ENCODE assay signal across 11 cellular contexts in genomic region chr17:1511756-1512321, GRCh38. TPM values are rescaled to one million over a fixed set of nuclear protein-coding genes. Genes with fewer than 3 reads are reported as not detected.
A peak's percentile ranks its signal among the peaks of the same experiment; 100 is the strongest.
DNase-seq lines count a peak whose midpoint lies in the region; ATAC-seq, FAIRE-seq and TF ChIP-seq lines count a peak whose summit lies in the region.
"Had no signal": no experiment of that assay in that cellular context is flagged by ENCODE, and none has a peak within 500 bp of the region (broad histone marks: within the 10 kb centered on the region; RNA-seq: fewer than 3 reads in every experiment).

No MANE protein-coding gene starts in this region.

- H3K9me3 ChIP-seq in endothelial cell of umbilical vein (replicated peaks; ENCODE audit: control insufficient read depth, insufficient read depth, low read length) (no peaks in the 10 kb centered on the region), mesenchymal stem cell (ENCODE audit: control insufficient read depth, low read length) (no peaks in the 10 kb centered on the region), thoracic aorta (no peaks in the 10 kb centered on the region)

- H2BK12ac ChIP-seq in mesenchymal stem cell (ENCODE audit: low read length in 2 of 2) = no peak overlapping the region

- no peak overlapping the region for H4K91ac ChIP-seq in mesenchymal stem cell (ENCODE audit: low read length)

- no peak overlapping the region for H3K4ac ChIP-seq in mesenchymal stem cell (ENCODE audit: low read depth in 1 of 2, low read length in 2 of 2)

- DNase-seq in NCI-H446 treated with DMSO at 0.1 percent for 48 hours (lab: John Stamatoyannopoulos, UW) (peak; percentile 36), endothelial cell of umbilical vein (ENCODE audit: low read depth, low spot score) (peak; percentile 49), mesenchymal stem cell (no peak), thoracic aorta (ENCODE audit: low spot score) (no peak), islet precursor cell (no peak), H4 (ENCODE audit: low spot score) (no peak), NCI-H774 (lab: John Stamatoyannopoulos, UW) (no peak)
- DNase-seq: amniotic stem cell; NK-92 treated with Interleukin-12 subunit alpha and Interleukin-12 subunit beta, amount 100 ng/mL, for 24 hours; stimulated activated CD4-positive, alpha-beta T cell treated with anti-CD3 and anti-CD28 coated beads, Interleukin-15, amount 100 ng/mL, for 24 hours had no signal

- H3K9me1 ChIP-seq in endothelial cell of umbilical vein (replicated peaks; ENCODE audit: control insufficient read depth, extremely low read depth, insufficient read depth, low read length) = no peaks in the 10 kb centered on the region

- H3K79me1 ChIP-seq in mesenchymal stem cell (replicated peaks; ENCODE audit: low read length, poor library complexity, severe bottlenecking) = peaks cover 29% of the 10 kb centered on the region

- no peak overlapping the region for H3K23ac ChIP-seq in mesenchymal stem cell (ENCODE audit: low read length in 2 of 2)

- H3K9ac ChIP-seq in endothelial cell of umbilical vein (replicated peaks; ENCODE audit: extremely low read depth, insufficient read depth, low read length) = peak overlapping the region; percentile 4
- peak overlapping the region; percentile 46 for H3K9ac ChIP-seq in mesenchymal stem cell (ENCODE audit: low read length)

- H3K79me2 ChIP-seq in endothelial cell of umbilical vein (ENCODE audit: control insufficient read depth, insufficient read depth, low read length) = peaks cover under 1% of the 10 kb centered on the region

- POLR2A ChIA-PET in endothelial cell of umbilical vein (lab: Charles Lee) = interaction anchor here (1.3 kb wide), 1 partner anchor 20 kb away, joined by 4 read pairs; no protein-coding TSS in a partner anchor

- dilution Hi-C loops in endothelial cell of umbilical vein (cut with MboI; ENCODE audit: extremely low pct_ligation_motif_present, low sequenced_read_pairs) = no loop called here

- no TSS peak for BruUV-seq in endothelial cell of umbilical vein (replicated peaks; lab: Mats Ljungman, UMichigan)

- H3K4me3 ChIP-seq in endothelial cell of umbilical vein (replicated peaks in 1 of 3; ENCODE audit: insufficient read depth in 1 of 3, low read depth in 1 of 3, low read length in 3 of 3) (no peak overlapping the region), mesenchymal stem cell (ENCODE audit: insufficient read depth in 1 of 2, low read depth in 1 of 2, low read length in 2 of 2) (peak overlapping the region in 1 of 2 experiments; percentile 23), thoracic aorta (no peak overlapping the region)

- H3K4me2 ChIP-seq in endothelial cell of umbilical vein (ENCODE audit: insufficient read depth, low read length) (peak overlapping the region; percentile 20), mesenchymal stem cell (ENCODE audit: low read length, poor library complexity, severe bottlenecking) (no peak overlapping the region)

- 88% methylated on average over 7 of the region's 7 CpGs for WGBS in mesenchymal stem cell

- peak overlapping the region; percentile 43 for H4K8ac ChIP-seq in mesenchymal stem cell (ENCODE audit: low read length)

- no peak for TF ChIP-seq POLR2A in endothelial cell of umbilical vein (IDR thresholded peaks at IDR 0.05; ENCODE audit: low read depth, low read length)

- H3K18ac ChIP-seq in mesenchymal stem cell (ENCODE audit: low read depth in 1 of 2, low read length in 2 of 2) = no peak overlapping the region

- FAIRE-seq in endothelial cell of umbilical vein (lab: Jason Lieb, UNC) = peak; percentile 77

- H2AK5ac ChIP-seq in mesenchymal stem cell (ENCODE audit: low read length, severe bottlenecking) = no peak overlapping the region

- CTCF ChIA-PET in endothelial cell of umbilical vein (lab: Charles Lee) = interaction anchor here (0.9 to 3.4 kb wide), 9 partner anchors 13 to 252 kb away, joined by 3 to 33 read pairs (median 3); partner anchors contain the start of gene MYO1C

- no peak for TF ChIP-seq CTCF in endothelial cell of umbilical vein (IDR thresholded peaks at IDR 0.05; ENCODE audit: extremely low read depth in 1 of 2, insufficient read depth in 1 of 2, low read depth in 1 of 2, low read length in 2 of 2)
- no peak for TF ChIP-seq CTCF in thoracic aorta (IDR thresholded peaks at IDR 0.05)

- H3K27me3 ChIP-seq in endothelial cell of umbilical vein (ENCODE audit: control insufficient read depth in 2 of 2, insufficient read depth in 2 of 2, low read length in 2 of 2) (no peaks in the 10 kb centered on the region), mesenchymal stem cell (ENCODE audit: control insufficient read depth in 1 of 2, insufficient read depth in 1 of 2, low read length in 2 of 2) (no peaks in the 10 kb centered on the region), thoracic aorta (replicated peaks; ENCODE audit: insufficient read depth) (no peaks in the 10 kb centered on the region)

- H3K14ac ChIP-seq in mesenchymal stem cell (ENCODE audit: low read length in 2 of 2) = no peak overlapping the region

- H2AFZ ChIP-seq in endothelial cell of umbilical vein (ENCODE audit: low read depth, low read length) (peak overlapping the region; percentile 9), mesenchymal stem cell (ENCODE audit: low read depth, low read length) (no peak overlapping the region)

- no peak overlapping the region for H2BK120ac ChIP-seq in mesenchymal stem cell (ENCODE audit: low read depth, low read length)

- no peak overlapping the region for H2BK15ac ChIP-seq in mesenchymal stem cell (ENCODE audit: low read depth, poor library complexity, severe bottlenecking)

- H3K4me1 ChIP-seq in endothelial cell of umbilical vein (ENCODE audit: control insufficient read depth, extremely low read depth, insufficient read depth, low read length) = peaks cover 35% of the 10 kb centered on the region
- peaks cover 3% of the 10 kb centered on the region for H3K4me1 ChIP-seq in mesenchymal stem cell (ENCODE audit: control insufficient read depth, insufficient read depth, low read depth, low read length)
- peaks cover 22 to 44% of the 10 kb centered on the region in 2 donors for H3K4me1 ChIP-seq in thoracic aorta (ENCODE audit: control insufficient read depth in 1 of 2, low read depth in 2 of 2)

- no peaks in the 10 kb centered on the region for H4K20me1 ChIP-seq in endothelial cell of umbilical vein (replicated peaks; ENCODE audit: control insufficient read depth, extremely low read depth, insufficient read depth, low read length)

- H2BK5ac ChIP-seq in mesenchymal stem cell (ENCODE audit: low read depth, low read length, poor library complexity, severe bottlenecking) = no peak overlapping the region

- H3K36me3 ChIP-seq in endothelial cell of umbilical vein (ENCODE audit: control insufficient read depth in 2 of 2, extremely low read depth in 1 of 2, insufficient read depth in 2 of 2, low read length in 2 of 2) = peaks cover 0 to 21% of the 10 kb centered on the region in 2 experiments
- H3K36me3 ChIP-seq in mesenchymal stem cell (ENCODE audit: control insufficient read depth in 1 of 2, insufficient read depth in 2 of 2, low read depth in 1 of 2, low read length in 2 of 2) = peaks cover 31 to 45% of the 10 kb centered on the region in 2 experiments
- H3K36me3 ChIP-seq in thoracic aorta = peaks cover 28% of the 10 kb centered on the region

- intact Hi-C loops in endothelial cell of umbilical vein (cut with micrococcal nuclease) = loop anchor here (1.0 kb wide), 1 partner anchor 19 kb away; no protein-coding TSS in a partner anchor

- H3K27ac ChIP-seq in endothelial cell of umbilical vein (ENCODE audit: insufficient read depth, low read depth, low read length) (peak overlapping the region; percentile 34), mesenchymal stem cell (ENCODE audit: low read length, poor library complexity, severe bottlenecking) (no peak overlapping the region), thoracic aorta (peak overlapping the region; percentile 72 to 81)

- ATAC-seq in thoracic aorta (ENCODE audit: insufficient number of reproducible peaks, low FRiP score, low read depth) (peak; percentile 15), HG02970 (IDR thresholded peaks at IDR 0.05; ENCODE audit: low FRiP score, unreplicated experiment) (no peak)

RNA-seq across cellular contexts. Expression of gene INPP5K, which starts 4.6 kb away (rescaled TPM):
- total RNA-seq in endothelial cell of umbilical vein (41.3 and 44.2 TPM in 2 replicates), thoracic aorta (10 to 100 TPM; 78.7 to 95.3 TPM)
- polyA plus RNA-seq in endothelial cell of umbilical vein = 53.8 and 54.1 TPM in 2 replicates
- polyA plus RNA-seq in endothelial cell of umbilical vein (2011; cell fraction: cytosol; rRNA removed) = 30.0 and 33.1 TPM in 2 replicates
- polyA plus RNA-seq in endothelial cell of umbilical vein (2011; cell fraction: nucleus; rRNA removed) = 49.9 and 59.3 TPM in 2 replicates
- 31.5 and 37.8 TPM in 2 replicates for polyA plus RNA-seq in endothelial cell of umbilical vein (2012)
- 74.5 and 93.9 TPM in 2 replicates for polyA minus RNA-seq in endothelial cell of umbilical vein
- 28.6 TPM for polyA minus RNA-seq in endothelial cell of umbilical vein (2011; cell fraction: cytosol; rRNA and poly(A)+ RNA removed)
- 34.6 and 44.4 TPM in 2 replicates for polyA minus RNA-seq in endothelial cell of umbilical vein (2011; cell fraction: nucleus; rRNA and poly(A)+ RNA removed)
- 18.7 TPM for polyA plus RNA-seq in mesenchymal stem cell (2013, experiment 1 of 2)
- polyA plus RNA-seq in mesenchymal stem cell (2013, experiment 2 of 2) = 20.5 TPM
- 34.1 and 47.0 TPM in 2 replicates for total RNA-seq in H4 (2014; rRNA removed; shearing (Covaris generic))

RNA-seq across cellular contexts. Expression of gene MYO1C, which starts 19.4 kb away (rescaled TPM):
- 195 and 206 TPM in 2 replicates for total RNA-seq in endothelial cell of umbilical vein
- polyA plus RNA-seq in endothelial cell of umbilical vein = 141 and 145 TPM in 2 replicates
- polyA plus RNA-seq in endothelial cell of umbilical vein (2011; cell fraction: cytosol; rRNA removed) = 124 and 132 TPM in 2 replicates
- 298 and 335 TPM in 2 replicates for polyA plus RNA-seq in endothelial cell of umbilical vein (2011; cell fraction: nucleus; rRNA removed)
- polyA plus RNA-seq in endothelial cell of umbilical vein (2012) = 160 and 189 TPM in 2 replicates
- polyA minus RNA-seq in endothelial cell of umbilical vein = 298 and 349 TPM in 2 replicates
- polyA minus RNA-seq in endothelial cell of umbilical vein (2011; cell fraction: cytosol; rRNA and poly(A)+ RNA removed) = 60.4 TPM
- polyA minus RNA-seq in endothelial cell of umbilical vein (2011; cell fraction: nucleus; rRNA and poly(A)+ RNA removed) = 122 and 135 TPM in 2 replicates
- polyA plus RNA-seq in mesenchymal stem cell (2013, experiment 1 of 2) = 112 TPM
- polyA plus RNA-seq in mesenchymal stem cell (2013, experiment 2 of 2) = 111 TPM
- 100 to 1,000 TPM; 160 to 226 TPM for total RNA-seq in thoracic aorta
- 53.1 and 53.4 TPM in 2 replicates for total RNA-seq in H4 (2014; rRNA removed; shearing (Covaris generic))

RNA-seq across cellular contexts. Expression of gene PITPNA, which starts 50.8 kb away (rescaled TPM):
- 99.6 and 113 TPM in 2 replicates for total RNA-seq in endothelial cell of umbilical vein
- 50.3 and 57.0 TPM in 2 replicates for polyA plus RNA-seq in endothelial cell of umbilical vein
- polyA plus RNA-seq in endothelial cell of umbilical vein (2011; cell fraction: cytosol; rRNA removed) = 58.9 and 67.9 TPM in 2 replicates
- polyA plus RNA-seq in endothelial cell of umbilical vein (2011; cell fraction: nucleus; rRNA removed) = 56.8 and 62.1 TPM in 2 replicates
- polyA plus RNA-seq in endothelial cell of umbilical vein (2012) = 80.1 and 106 TPM in 2 replicates
- polyA minus RNA-seq in endothelial cell of umbilical vein = 48.6 and 60.0 TPM in 2 replicates
- polyA minus RNA-seq in endothelial cell of umbilical vein (2011; cell fraction: cytosol; rRNA and poly(A)+ RNA removed) = 18.6 TPM
- polyA minus RNA-seq in endothelial cell of umbilical vein (2011; cell fraction: nucleus; rRNA and poly(A)+ RNA removed) = 16.0 and 16.9 TPM in 2 replicates
- 71.7 TPM for polyA plus RNA-seq in mesenchymal stem cell (2013, experiment 1 of 2)
- 78.4 TPM for polyA plus RNA-seq in mesenchymal stem cell (2013, experiment 2 of 2)
- total RNA-seq in thoracic aorta = 10 to 100 TPM; 33.8 to 39.4 TPM
- 21.8 and 30.5 TPM in 2 replicates for total RNA-seq in H4 (2014; rRNA removed; shearing (Covaris generic))

RNA-seq across cellular contexts. Expression of gene CRK, which starts 55.8 kb away (rescaled TPM):
- total RNA-seq in endothelial cell of umbilical vein = 67.2 and 71.3 TPM in 2 replicates
- 41.2 and 52.8 TPM in 2 replicates for polyA plus RNA-seq in endothelial cell of umbilical vein
- 60.3 and 63.7 TPM in 2 replicates for polyA plus RNA-seq in endothelial cell of umbilical vein (2011; cell fraction: cytosol; rRNA removed)
- 27.0 and 33.4 TPM in 2 replicates for polyA plus RNA-seq in endothelial cell of umbilical vein (2011; cell fraction: nucleus; rRNA removed)
- polyA plus RNA-seq in endothelial cell of umbilical vein (2012) = 55.9 and 69.4 TPM in 2 replicates
- polyA minus RNA-seq in endothelial cell of umbilical vein = 85.7 and 87.4 TPM in 2 replicates
- 31.6 TPM for polyA minus RNA-seq in endothelial cell of umbilical vein (2011; cell fraction: cytosol; rRNA and poly(A)+ RNA removed)
- 21.8 and 27.1 TPM in 2 replicates for polyA minus RNA-seq in endothelial cell of umbilical vein (2011; cell fraction: nucleus; rRNA and poly(A)+ RNA removed)
- polyA plus RNA-seq in mesenchymal stem cell (2013, experiment 1 of 2) = 51.6 TPM
- 53.7 TPM for polyA plus RNA-seq in mesenchymal stem cell (2013, experiment 2 of 2)
- total RNA-seq in thoracic aorta = 10 to 100 TPM; 48.3 to 76.0 TPM
- 70.9 and 80.5 TPM in 2 replicates for total RNA-seq in H4 (2014; rRNA removed; shearing (Covaris generic))

Comparison
In these comparisons a context has a peak if more than half of its experiments do, and no peak if none do; other contexts are left out.
1. DNase-seq: peak in NCI-H446 treated with DMSO at 0.1 percent for 48 hours (single experiment) and endothelial cell of umbilical vein (single experiment); none in mesenchymal stem cell (single experiment), thoracic aorta (single experiment), islet precursor cell (single experiment), H4 (single experiment) and NCI-H774 (single experiment).